Comparison of ENCODE assay signal across 28 cellular contexts in genomic region chr9:118931941-118932340, GRCh38.
DNase-seq lines count a peak whose midpoint lies in the region; ATAC-seq, FAIRE-seq and TF ChIP-seq lines count a peak whose summit lies in the region.
"Had no signal": no experiment of that assay in that cellular context is flagged by ENCODE, and none has a peak within 500 bp of the region (broad histone marks: within the 10 kb centered on the region; RNA-seq: fewer than 3 reads in every experiment).

No MANE protein-coding gene starts in this region.

- no peaks in the 10 kb centered on the region for H3K36me3 Mint-ChIP-seq in naive thymus-derived CD8-positive, alpha-beta T cell
- H3K36me3 Mint-ChIP-seq: CD14-positive monocyte; CD4-positive, alpha-beta memory T cell; CD4-positive, CD25-positive, alpha-beta regulatory T cell; CD8-positive, alpha-beta memory T cell had no signal

- peaks cover 12% of the 10 kb centered on the region for H3K4me1 ChIP-seq in SJCRH30
- H3K4me1 ChIP-seq: BE2C, BLaER1 had no signal

- no peak overlapping the region for H3K4me3 Mint-ChIP-seq in naive thymus-derived CD8-positive, alpha-beta T cell
- H3K4me3 Mint-ChIP-seq: CD14-positive monocyte; CD4-positive, alpha-beta memory T cell; CD4-positive, CD25-positive, alpha-beta regulatory T cell; CD8-positive, alpha-beta memory T cell had no signal

- FAIRE-seq in H54 (lab: Jason Lieb, UNC) = peak; percentile 23
- FAIRE-seq: A204.1, GM12878, GM12892, GM19239 had no signal

- no peak for TF ChIP-seq POLR2A in H54 (IDR thresholded peaks at IDR 0.05; ENCODE audit: low read depth, low read length)

- no peak for ATAC-seq in naive thymus-derived CD8-positive, alpha-beta T cell
- ATAC-seq: GM12878 had no signal

- H3K27ac Mint-ChIP-seq in naive thymus-derived CD8-positive, alpha-beta T cell = no peak overlapping the region
- H3K27ac Mint-ChIP-seq: CD14-positive monocyte; CD4-positive, alpha-beta memory T cell; CD4-positive, CD25-positive, alpha-beta regulatory T cell; CD8-positive, alpha-beta memory T cell had no signal

- H3K4me1 Mint-ChIP-seq in naive thymus-derived CD8-positive, alpha-beta T cell = no peaks in the 10 kb centered on the region
- H3K4me1 Mint-ChIP-seq: CD14-positive monocyte; CD4-positive, alpha-beta memory T cell; CD4-positive, CD25-positive, alpha-beta regulatory T cell; CD8-positive, alpha-beta memory T cell had no signal

- POLR2A ChIA-PET in naive thymus-derived CD8-positive, alpha-beta T cell (lab: Charles Lee) = no interaction called here

- no peaks in the 10 kb centered on the region for H3K9me3 ChIP-seq in SJCRH30 (replicated peaks)
- H3K9me3 ChIP-seq: BE2C, BLaER1 had no signal

- H3K9me3 Mint-ChIP-seq in naive thymus-derived CD8-positive, alpha-beta T cell = peaks cover 0 to 13% (median 3%) of the 10 kb centered on the region in 9 donors

- DNase-seq in H54 (ENCODE audit: insufficient read length, low spot score) = no peak
- peak in 1 of 2 experiments; percentile 57 for DNase-seq in SJCRH30
- peak; percentile 43 for DNase-seq in myocyte (ENCODE audit: low read depth)
- peak; percentile 1 for DNase-seq in stromal cell of bone marrow (ENCODE audit: low read depth)
- no peak for DNase-seq in naive thymus-derived CD8-positive, alpha-beta T cell
- DNase-seq in ureter (ENCODE audit: low spot score) = no peak
- DNase-seq in activated CD4-positive, alpha-beta T cell treated with anti-CD3 and anti-CD28 coated beads, Interleukin-2, amount 50 U/mL, for 1 hour = no peak
- DNase-seq: ACHN; BE2C; C1 segment of cervical spinal cord; CD4-positive, alpha-beta memory T cell; CD4-positive, CD25-positive, alpha-beta regulatory T cell; CD8-positive, alpha-beta memory T cell; COR-L47; DMS 273 treated with DMSO at 0.1 percent for 48 hours; DMS153; DMS53; DMS79; DND-41; EL; GDM1 had no signal

- peak overlapping the region; percentile 18 for H3K27ac ChIP-seq in SJCRH30
- H3K27ac ChIP-seq: 22Rv1, BLaER1 had no signal

- H3K4me3 ChIP-seq in SJCRH30 = no peak overlapping the region
- H3K4me3 ChIP-seq: BLaER1, GM12878 had no signal

- H3K27me3 Mint-ChIP-seq in naive thymus-derived CD8-positive, alpha-beta T cell = peaks cover 0 to 4% (median 0%) of the 10 kb centered on the region in 5 donors
- H3K27me3 Mint-ChIP-seq: CD4-positive, alpha-beta memory T cell; CD4-positive, CD25-positive, alpha-beta regulatory T cell; CD8-positive, alpha-beta memory T cell had no signal

- no peaks in the 10 kb centered on the region for H3K27me3 ChIP-seq in SJCRH30
- H3K27me3 ChIP-seq: BE2C, BLaER1 had no signal

- no peaks in the 10 kb centered on the region for H3K36me3 ChIP-seq in SJCRH30
- H3K36me3 ChIP-seq: BE2C, BLaER1 had no signal

Comparison
In these comparisons a context has a peak if more than half of its experiments do, and no peak if none do; other contexts are left out.
1. DNase-seq: peak in myocyte (single experiment) and stromal cell of bone marrow (single experiment); none in H54 (single experiment), naive thymus-derived CD8-positive, alpha-beta T cell (0 of 10), ureter (single experiment) and activated CD4-positive, alpha-beta T cell treated with anti-CD3 and anti-CD28 coated beads, Interleukin-2, amount 50 U/mL, for 1 hour (single experiment).